ENCODE assay signal across 2 cellular contexts in genomic region chr12:85823436-85824179, GRCh38.
TF ChIP-seq lines count a peak whose summit lies in the region.

No MANE protein-coding gene starts in this region.

TF ChIP-seq in endothelial cell of umbilical vein, 7 proteins besides CTCF, POLR2A, EP300 and RAD21:
- TF ChIP-seq JUN (IDR thresholded peaks at IDR 0.05; ENCODE audit: borderline replicate concordance, insufficient read depth, insufficient read length, low read depth) (peak; percentile 47), FOS (IDR thresholded peaks at IDR 0.05; ENCODE audit: borderline replicate concordance, insufficient read depth, low read length) (peak; percentile 38), MYC (IDR thresholded peaks at IDR 0.05; ENCODE audit: low read depth, low read length) (no peak)

TF ChIP-seq in HepG2, 621 proteins besides CTCF, POLR2A, EP300 and RAD21:
- no peak for TF ChIP-seq RNF219 (CRISPR knock-in tag; IDR thresholded peaks at IDR 0.05)
- no peak for TF ChIP-seq ZNF441 (CRISPR knock-in tag; IDR thresholded peaks at IDR 0.05; ENCODE audit: borderline replicate concordance)
- TF ChIP-seq MXD4 (CRISPR knock-in tag; IDR thresholded peaks at IDR 0.05), result no peak
- no peak for TF ChIP-seq ZNF546 (CRISPR knock-in tag; conservative IDR thresholded peaks at IDR 0.05)
- TF ChIP-seq SRSF1 (optimal IDR thresholded peaks at IDR 0.05; ENCODE audit: low read depth, low read length), result no peak
- no peak for TF ChIP-seq ZNF720 (CRISPR knock-in tag; IDR thresholded peaks at IDR 0.05)
